In genomic region chr12:128425883-128426282, GRCh38 we compare ENCODE assay signal across 30 cellular contexts.
"Had no signal": no experiment of that assay in that cellular context is flagged by ENCODE, and none has a peak within 500 bp of the region (broad histone marks: within the 10 kb centered on the region; RNA-seq: fewer than 3 reads in every experiment).

No MANE protein-coding gene starts in this region.

- FAIRE-seq: colon, islet of Langerhans, pancreas, urothelium cell line had no signal

- H3K9me3 ChIP-seq: gastrocnemius medialis, heart left ventricle, left lung, mucosa of descending colon, neutrophil, pancreas, right atrium auricular region, sigmoid colon, thoracic aorta, upper lobe of left lung had no signal

- ATAC-seq: esophagus mucosa; gastrocnemius medialis; heart left ventricle; left lung; mucosa of descending colon; naive thymus-derived CD4-positive, alpha-beta T cell; pancreas; stimulated activated memory B cell treated with anti-CD40 and anti-IgM and Interleukin-4, amounts not matched to agents 10 μg/mL and 1 μg/mL and 100 μg/mL, for 72 hours; stimulated activated naive CD8-positive, alpha-beta T cell treated with anti-CD3 and anti-CD28 coated beads, Interleukin-15, Interleukin-2, amounts not matched to agents 100 U/mL and 50 U/mL, for 24 hours had no signal

- H3K27ac ChIP-seq: epithelial cell of prostate, gastrocnemius medialis, heart left ventricle, left lung, neutrophil, pancreas, right atrium auricular region, sigmoid colon, thoracic aorta, tibial nerve, upper lobe of left lung had no signal

- H3K4me3 ChIP-seq: gastrocnemius medialis, left lung, mucosa of descending colon, pancreas, right atrium auricular region, sigmoid colon, thoracic aorta, tibial nerve, upper lobe of left lung had no signal

- H3K27me3 Mint-ChIP-seq: stimulated activated memory B cell treated with anti-CD40 and anti-IgM and Interleukin-4, amounts not matched to agents 10 μg/mL and 1 μg/mL and 100 μg/mL, for 72 hours had no signal

- H3K4me1 Mint-ChIP-seq: endodermal cell; mesothelial cell of epicardium; naive thymus-derived CD4-positive, alpha-beta T cell; stimulated activated memory B cell treated with anti-CD40 and anti-IgM and Interleukin-4, amounts not matched to agents 10 μg/mL and 1 μg/mL and 100 μg/mL, for 72 hours had no signal

- H3K27ac Mint-ChIP-seq: endodermal cell; naive thymus-derived CD4-positive, alpha-beta T cell; progenitor cell of endocrine pancreas; stimulated activated memory B cell treated with anti-CD40 and anti-IgM and Interleukin-4, amounts not matched to agents 10 μg/mL and 1 μg/mL and 100 μg/mL, for 72 hours had no signal

- H3K36me3 ChIP-seq: gastrocnemius medialis, heart left ventricle, left lung, neutrophil, pancreas, right atrium auricular region, sigmoid colon, thoracic aorta, tibial nerve, upper lobe of left lung had no signal

- H3K9me3 Mint-ChIP-seq: endodermal cell; mesothelial cell of epicardium; stimulated activated memory B cell treated with anti-CD40 and anti-IgM and Interleukin-4, amounts not matched to agents 10 μg/mL and 1 μg/mL and 100 μg/mL, for 72 hours had no signal

- H3K4me1 ChIP-seq: gastrocnemius medialis, heart left ventricle, left lung, pancreas, right atrium auricular region, sigmoid colon, tibial nerve, upper lobe of left lung had no signal

- H3K4me3 Mint-ChIP-seq: endodermal cell; mesothelial cell of epicardium; naive thymus-derived CD4-positive, alpha-beta T cell; stimulated activated memory B cell treated with anti-CD40 and anti-IgM and Interleukin-4, amounts not matched to agents 10 μg/mL and 1 μg/mL and 100 μg/mL, for 72 hours had no signal

- H3K36me3 Mint-ChIP-seq: mesothelial cell of epicardium; naive thymus-derived CD4-positive, alpha-beta T cell; stimulated activated memory B cell treated with anti-CD40 and anti-IgM and Interleukin-4, amounts not matched to agents 10 μg/mL and 1 μg/mL and 100 μg/mL, for 72 hours had no signal

- H3K27me3 ChIP-seq: gastrocnemius medialis, heart left ventricle, left lung, neutrophil, pancreas, right atrium auricular region, sigmoid colon, tibial nerve, upper lobe of left lung had no signal

- DNase-seq: dorsolateral prefrontal cortex; effector CD8-positive, alpha-beta T cell; endodermal cell; foreskin fibroblast; gastrocnemius medialis; heart left ventricle; hippocampal formation; left cardiac atrium; left lung; mesenchymal stem cell; mucosa of descending colon; naive thymus-derived CD4-positive, alpha-beta T cell; pancreas; sigmoid colon; stimulated activated CD4-positive, alpha-beta T cell treated with anti-CD3 and anti-CD28 coated beads, Interleukin-2, amount 100 ng/mL, for 24 hours; stimulated activated CD4-positive, alpha-beta T cell treated with anti-CD3 and anti-CD28 coated beads, Interleukin-4, amount 100 ng/mL, for 24 hours; stimulated activated naive CD8-positive, alpha-beta T cell treated with anti-CD3 and anti-CD28 coated beads, Interleukin-15, Interleukin-2, amounts not matched to agents 100 U/mL and 50 U/mL, for 24 hours; upper lobe of left lung had no signal
